ENCODE assay signal across 2 cellular contexts in the genomic region with DNA sequence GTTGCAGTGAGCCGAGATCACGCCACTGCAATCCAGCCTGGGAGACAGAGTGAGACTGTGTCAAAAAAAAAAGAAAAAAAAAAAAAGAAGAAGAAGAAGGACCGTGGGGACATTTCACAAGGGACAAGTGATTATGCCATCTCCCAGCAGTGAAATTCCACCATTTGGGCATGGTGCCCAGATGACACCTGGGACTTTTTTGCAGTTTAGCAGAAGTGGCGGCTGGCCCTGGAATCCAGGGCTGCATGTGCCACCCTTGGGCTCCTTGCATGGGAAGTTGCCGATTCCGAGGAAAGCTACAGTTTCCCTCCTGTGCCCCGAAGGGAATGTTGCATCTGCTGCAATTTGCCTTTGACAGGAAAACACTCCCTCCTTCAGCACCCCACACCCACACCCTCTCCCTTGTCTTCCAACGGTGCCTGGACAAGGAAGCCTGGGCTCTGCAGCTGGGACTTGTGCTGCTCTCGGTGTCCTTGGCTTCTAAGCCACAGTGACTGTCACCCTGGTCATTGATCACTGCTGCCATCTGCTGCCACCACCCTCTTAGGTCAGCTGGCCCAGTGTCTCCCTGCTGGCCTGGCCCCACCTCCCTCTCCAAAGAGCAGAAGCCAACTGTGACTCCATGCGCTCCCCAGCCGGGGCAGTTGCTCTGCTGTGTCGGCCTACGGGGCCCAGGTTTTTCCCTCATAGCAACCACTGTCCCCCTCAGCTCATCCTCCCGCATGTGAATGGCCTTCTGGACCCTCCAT.
TF ChIP-seq lines count a peak whose summit lies in the region.

No MANE protein-coding gene starts in this region.

TF ChIP-seq in HepG2, 621 proteins besides CTCF, POLR2A, EP300 and RAD21:
- TF ChIP-seq MIXL1 (CRISPR knock-in tag; IDR thresholded peaks at IDR 0.05) (no peak), STAG1 (CRISPR knock-in tag; IDR thresholded peaks at IDR 0.05) (peak; percentile 37)
TF ChIP-seq in HepG2: peak in this region for 1.

TF ChIP-seq in GM12891, 5 proteins besides CTCF, POLR2A, EP300 and RAD21:
- TF ChIP-seq SPI1 (IDR thresholded peaks at IDR 0.05; ENCODE audit: low read depth, low read length) (no peak), PAX5 (IDR thresholded peaks at IDR 0.05; ENCODE audit: insufficient read depth, low read length, severe bottlenecking) (no peak), POLR2AphosphoS5 (IDR thresholded peaks at IDR 0.05; ENCODE audit: low read depth, low read length) (no peak), POU2F2 (IDR thresholded peaks at IDR 0.05; ENCODE audit: low read depth, low read length) (no peak), TAF1 (IDR thresholded peaks at IDR 0.05; ENCODE audit: low read depth, low read length) (no peak)
